ENCODE assay signal across 11 cellular contexts in genomic region chr16:24754543-24754942, GRCh38.
"Had no signal": no experiment of that assay in that cellular context is flagged by ENCODE, and none has a peak within 500 bp of the region (broad histone marks: within the 10 kb centered on the region; RNA-seq: fewer than 3 reads in every experiment).

No MANE protein-coding gene starts in this region.

- DNase-seq: activated effector memory CD4-positive, alpha-beta T cell treated with anti-CD3 and anti-CD28 coated beads, Interleukin-2, amount 50 U/mL, for 16 hours; caudate nucleus; effector CD4-positive, alpha-beta T cell; heart right ventricle; sigmoid colon; stimulated activated CD4-positive, alpha-beta T cell treated with anti-CD3 and anti-CD28 coated beads, Interleukin-2, amount 100 ng/mL, for 24 hours; stimulated activated naive CD8-positive, alpha-beta T cell treated with anti-CD3 and anti-CD28 coated beads, Interleukin-15, amount 100 ng/mL, for 72 hours; testis; upper lobe of right lung had no signal

- H3K27ac Mint-ChIP-seq: T-helper 1 cell treated with Interleukin-12 subunit alpha and Interleukin-12 subunit beta and Interleukin-4 antibody, amounts not matched to agents 30 μg/mL and 1 μg/mL, for 36 hours had no signal

- H3K4me1 ChIP-seq: testis had no signal

- H3K27me3 Mint-ChIP-seq: stimulated activated naive CD8-positive, alpha-beta T cell treated with anti-CD3 and anti-CD28 coated beads, Interleukin-15, amount 100 ng/mL, for 72 hours had no signal

- H3K27me3 ChIP-seq: heart right ventricle, sigmoid colon, testis, upper lobe of right lung had no signal

- H3K9me3 Mint-ChIP-seq: stimulated activated naive CD8-positive, alpha-beta T cell treated with anti-CD3 and anti-CD28 coated beads, Interleukin-15, amount 100 ng/mL, for 72 hours; T-helper 1 cell treated with Interleukin-12 subunit alpha and Interleukin-12 subunit beta and Interleukin-4 antibody, amounts not matched to agents 30 μg/mL and 1 μg/mL, for 36 hours had no signal

- H3K9me3 ChIP-seq: heart right ventricle, sigmoid colon, testis, upper lobe of right lung had no signal

- H3K4me3 ChIP-seq: coronary artery, heart right ventricle, sigmoid colon, testis, upper lobe of right lung had no signal

- H3K27ac ChIP-seq: coronary artery, sigmoid colon, testis, upper lobe of right lung had no signal

- H3K4me3 Mint-ChIP-seq: stimulated activated naive CD8-positive, alpha-beta T cell treated with anti-CD3 and anti-CD28 coated beads, Interleukin-15, amount 100 ng/mL, for 72 hours; T-helper 1 cell treated with Interleukin-12 subunit alpha and Interleukin-12 subunit beta and Interleukin-4 antibody, amounts not matched to agents 30 μg/mL and 1 μg/mL, for 36 hours had no signal

- ATAC-seq: stimulated activated naive CD8-positive, alpha-beta T cell treated with anti-CD3 and anti-CD28 coated beads, Interleukin-15, amount 100 ng/mL, for 72 hours; upper lobe of right lung had no signal
